In the genomic region with DNA sequence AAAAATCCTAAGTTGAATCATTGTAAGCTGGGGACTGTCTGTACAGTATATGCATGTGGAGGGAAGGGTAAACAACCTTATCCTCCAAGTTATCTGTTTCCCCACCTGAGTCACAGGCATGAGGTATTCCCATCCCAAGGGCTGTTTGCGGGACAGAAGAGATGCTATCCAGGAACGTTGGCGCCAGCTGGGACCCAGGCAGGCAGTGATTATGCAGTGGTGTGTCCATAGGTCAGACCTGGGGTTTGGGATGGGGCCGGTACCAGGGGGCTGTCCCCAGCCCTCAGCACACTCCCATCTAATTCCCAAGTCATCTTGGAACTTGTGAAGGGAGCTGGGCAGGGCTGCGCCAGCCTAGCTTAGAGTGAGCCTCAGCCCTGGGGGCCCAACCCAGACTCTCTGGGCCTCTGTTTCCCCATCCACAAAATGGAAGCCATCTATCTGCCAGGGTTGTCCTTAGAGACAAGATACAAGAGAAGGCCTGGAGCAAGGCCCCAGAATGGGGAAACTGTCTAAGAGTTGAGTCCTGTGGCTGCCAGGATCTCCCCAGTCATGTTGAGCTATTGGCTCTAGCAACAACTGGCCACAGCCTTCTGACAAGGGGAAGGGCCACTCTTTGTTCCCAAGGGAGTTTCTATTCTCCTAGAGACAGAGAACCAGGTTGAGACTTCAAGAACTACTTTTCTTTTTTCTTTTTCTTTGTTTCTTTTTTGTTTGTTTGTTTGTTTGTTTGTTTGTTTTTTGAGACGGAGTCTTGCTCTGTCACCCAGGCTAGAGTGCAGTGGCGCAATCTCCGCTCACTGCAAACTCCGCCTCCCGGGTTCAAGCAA, we compare ENCODE assay signal across 1 cellular context.
A peak's percentile ranks its signal among the peaks of the same experiment; 100 is the strongest.
TF ChIP-seq lines count a peak whose summit lies in the region.

No MANE protein-coding gene starts in this region.

TF ChIP-seq in HEK293, 187 proteins besides CTCF, POLR2A, EP300 and RAD21:
- TF ChIP-seq, protein P1, sequence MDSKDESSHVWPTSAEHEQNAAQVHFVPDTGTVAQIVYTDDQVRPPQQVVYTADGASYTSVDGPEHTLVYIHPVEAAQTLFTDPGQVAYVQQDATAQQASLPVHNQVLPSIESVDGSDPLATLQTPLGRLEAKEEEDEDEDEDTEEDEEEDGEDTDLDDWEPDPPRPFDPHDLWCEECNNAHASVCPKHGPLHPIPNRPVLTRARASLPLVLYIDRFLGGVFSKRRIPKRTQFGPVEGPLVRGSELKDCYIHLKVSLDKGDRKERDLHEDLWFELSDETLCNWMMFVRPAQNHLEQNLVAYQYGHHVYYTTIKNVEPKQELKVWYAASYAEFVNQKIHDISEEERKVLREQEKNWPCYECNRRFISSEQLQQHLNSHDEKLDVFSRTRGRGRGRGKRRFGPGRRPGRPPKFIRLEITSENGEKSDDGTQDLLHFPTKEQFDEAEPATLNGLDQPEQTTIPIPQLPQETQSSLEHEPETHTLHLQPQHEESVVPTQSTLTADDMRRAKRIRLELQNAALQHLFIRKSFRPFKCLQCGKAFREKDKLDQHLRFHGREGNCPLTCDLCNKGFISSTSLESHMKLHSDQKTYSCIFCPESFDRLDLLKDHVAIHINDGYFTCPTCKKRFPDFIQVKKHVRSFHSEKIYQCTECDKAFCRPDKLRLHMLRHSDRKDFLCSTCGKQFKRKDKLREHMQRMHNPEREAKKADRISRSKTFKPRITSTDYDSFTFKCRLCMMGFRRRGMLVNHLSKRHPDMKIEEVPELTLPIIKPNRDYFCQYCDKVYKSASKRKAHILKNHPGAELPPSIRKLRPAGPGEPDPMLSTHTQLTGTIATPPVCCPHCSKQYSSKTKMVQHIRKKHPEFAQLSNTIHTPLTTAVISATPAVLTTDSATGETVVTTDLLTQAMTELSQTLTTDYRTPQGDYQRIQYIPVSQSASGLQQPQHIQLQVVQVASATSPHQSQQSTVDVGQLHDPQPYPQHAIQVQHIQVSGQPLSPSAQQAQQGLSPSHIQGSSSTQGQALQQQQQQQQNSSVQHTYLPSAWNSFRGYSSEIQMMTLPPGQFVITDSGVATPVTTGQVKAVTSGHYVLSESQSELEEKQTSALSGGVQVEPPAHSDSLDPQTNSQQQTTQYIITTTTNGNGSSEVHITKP (tag by site-specific recombination; IDR thresholded peaks at IDR 0.05), result peak; percentile 76
- TF ChIP-seq, protein P2, sequence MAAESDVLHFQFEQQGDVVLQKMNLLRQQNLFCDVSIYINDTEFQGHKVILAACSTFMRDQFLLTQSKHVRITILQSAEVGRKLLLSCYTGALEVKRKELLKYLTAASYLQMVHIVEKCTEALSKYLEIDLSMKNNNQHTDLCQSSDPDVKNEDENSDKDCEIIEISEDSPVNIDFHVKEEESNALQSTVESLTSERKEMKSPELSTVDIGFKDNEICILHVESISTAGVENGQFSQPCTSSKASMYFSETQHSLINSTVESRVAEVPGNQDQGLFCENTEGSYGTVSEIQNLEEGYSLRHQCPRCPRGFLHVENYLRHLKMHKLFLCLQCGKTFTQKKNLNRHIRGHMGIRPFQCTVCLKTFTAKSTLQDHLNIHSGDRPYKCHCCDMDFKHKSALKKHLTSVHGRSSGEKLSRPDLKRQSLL (tag by site-specific recombination; IDR thresholded peaks at IDR 0.05), result 0 out of 2 replicates have a peak, but pooled peaks have one; percentile 19
- TF ChIP-seq, protein P3, sequence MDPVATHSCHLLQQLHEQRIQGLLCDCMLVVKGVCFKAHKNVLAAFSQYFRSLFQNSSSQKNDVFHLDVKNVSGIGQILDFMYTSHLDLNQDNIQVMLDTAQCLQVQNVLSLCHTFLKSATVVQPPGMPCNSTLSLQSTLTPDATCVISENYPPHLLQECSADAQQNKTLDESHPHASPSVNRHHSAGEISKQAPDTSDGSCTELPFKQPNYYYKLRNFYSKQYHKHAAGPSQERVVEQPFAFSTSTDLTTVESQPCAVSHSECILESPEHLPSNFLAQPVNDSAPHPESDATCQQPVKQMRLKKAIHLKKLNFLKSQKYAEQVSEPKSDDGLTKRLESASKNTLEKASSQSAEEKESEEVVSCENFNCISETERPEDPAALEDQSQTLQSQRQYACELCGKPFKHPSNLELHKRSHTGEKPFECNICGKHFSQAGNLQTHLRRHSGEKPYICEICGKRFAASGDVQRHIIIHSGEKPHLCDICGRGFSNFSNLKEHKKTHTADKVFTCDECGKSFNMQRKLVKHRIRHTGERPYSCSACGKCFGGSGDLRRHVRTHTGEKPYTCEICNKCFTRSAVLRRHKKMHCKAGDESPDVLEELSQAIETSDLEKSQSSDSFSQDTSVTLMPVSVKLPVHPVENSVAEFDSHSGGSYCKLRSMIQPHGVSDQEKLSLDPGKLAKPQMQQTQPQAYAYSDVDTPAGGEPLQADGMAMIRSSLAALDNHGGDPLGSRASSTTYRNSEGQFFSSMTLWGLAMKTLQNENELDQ (tag by site-specific recombination; IDR thresholded peaks at IDR 0.05; ENCODE audit: low read depth), result no peak
- no peak for TF ChIP-seq ZNF248 (tag by site-specific recombination; IDR thresholded peaks at IDR 0.05)
- no peak for TF ChIP-seq ZNF121 (tag by site-specific recombination; IDR thresholded peaks at IDR 0.05)
- TF ChIP-seq ZNF311 (tag by site-specific recombination; IDR thresholded peaks at IDR 0.05; ENCODE audit: borderline replicate concordance), result no peak
- TF ChIP-seq BCL11A (tag by site-specific recombination; IDR thresholded peaks at IDR 0.05; ENCODE audit: low read depth), result no peak
- TF ChIP-seq, protein P4, sequence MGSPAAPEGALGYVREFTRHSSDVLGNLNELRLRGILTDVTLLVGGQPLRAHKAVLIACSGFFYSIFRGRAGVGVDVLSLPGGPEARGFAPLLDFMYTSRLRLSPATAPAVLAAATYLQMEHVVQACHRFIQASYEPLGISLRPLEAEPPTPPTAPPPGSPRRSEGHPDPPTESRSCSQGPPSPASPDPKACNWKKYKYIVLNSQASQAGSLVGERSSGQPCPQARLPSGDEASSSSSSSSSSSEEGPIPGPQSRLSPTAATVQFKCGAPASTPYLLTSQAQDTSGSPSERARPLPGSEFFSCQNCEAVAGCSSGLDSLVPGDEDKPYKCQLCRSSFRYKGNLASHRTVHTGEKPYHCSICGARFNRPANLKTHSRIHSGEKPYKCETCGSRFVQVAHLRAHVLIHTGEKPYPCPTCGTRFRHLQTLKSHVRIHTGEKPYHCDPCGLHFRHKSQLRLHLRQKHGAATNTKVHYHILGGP (tag by site-specific recombination; IDR thresholded peaks at IDR 0.05), result peak; percentile 51; the same call in 1 of the 2 replicates
- TF ChIP-seq ZNF133 (tag by site-specific recombination; IDR thresholded peaks at IDR 0.05), result no peak
- TF ChIP-seq, protein P5, sequence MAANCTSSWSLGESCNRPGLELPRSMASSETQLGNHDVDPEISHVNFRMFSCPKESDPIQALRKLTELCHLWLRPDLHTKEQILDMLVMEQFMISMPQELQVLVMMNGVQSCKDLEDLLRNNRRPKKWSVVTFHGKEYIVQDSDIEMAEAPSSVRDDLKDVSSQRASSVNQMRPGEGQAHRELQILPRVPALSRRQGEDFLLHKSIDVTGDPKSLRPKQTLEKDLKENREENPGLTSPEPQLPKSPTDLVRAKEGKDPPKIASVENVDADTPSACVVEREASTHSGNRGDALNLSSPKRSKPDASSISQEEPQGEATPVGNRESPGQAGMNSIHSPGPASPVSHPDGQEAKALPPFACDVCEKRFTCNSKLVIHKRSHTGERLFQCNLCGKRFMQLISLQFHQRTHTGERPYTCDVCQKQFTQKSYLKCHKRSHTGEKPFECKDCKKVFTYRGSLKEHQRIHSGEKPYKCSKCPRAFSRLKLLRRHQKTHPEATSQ (tag by site-specific recombination; IDR thresholded peaks at IDR 0.05), result no peak
